Comparison of ENCODE assay signal across 10 cellular contexts in genomic region chr18:76274470-76275289, GRCh38.
DNase-seq lines count a peak whose midpoint lies in the region; TF ChIP-seq lines count a peak whose summit lies in the region.
"Had no signal": no experiment of that assay in that cellular context is flagged by ENCODE, and none has a peak within 500 bp of the region (broad histone marks: within the 10 kb centered on the region; RNA-seq: fewer than 3 reads in every experiment).

No MANE protein-coding gene starts in this region.

- no peak overlapping the region for H3K4me3 ChIP-seq in neuronal stem cell (ENCODE audit: low read length in 2 of 2)
- H3K4me3 ChIP-seq: GM23248 had no signal

- H2BK120ac ChIP-seq in neuronal stem cell (ENCODE audit: low read depth, low read length) = no peak overlapping the region

- no peak overlapping the region for H3K4me3 Mint-ChIP-seq in MCF 10A (ENCODE audit: unreplicated experiment)
- H3K4me3 Mint-ChIP-seq in T-helper 2 cell treated with Interferon-gamma antibody and Interleukin-4, amounts not matched to agents 5 μg/mL and 100 μg/mL, for 36 hours = no peak overlapping the region
- H3K4me3 Mint-ChIP-seq: central memory CD8-positive, alpha-beta T cell; T-helper 1 cell treated with Interleukin-12 subunit alpha and Interleukin-12 subunit beta and Interleukin-4 antibody, amounts not matched to agents 30 μg/mL and 1 μg/mL, for 36 hours had no signal

- no peak overlapping the region for H3K23ac ChIP-seq in neuronal stem cell (ENCODE audit: low read depth, low read length, poor library complexity)

- H2BK12ac ChIP-seq in neuronal stem cell (ENCODE audit: low read length) = no peak overlapping the region

- POLR2A ChIA-PET in MCF 10A (lab: Yijun Ruan, JAX) = no interaction called here

- H4K8ac ChIP-seq in neuronal stem cell (ENCODE audit: low read depth, low read length) = no peak overlapping the region

- no peaks in the 10 kb centered on the region for H3K79me1 ChIP-seq in neuronal stem cell (ENCODE audit: low read depth, low read length)

- H2BK5ac ChIP-seq in neuronal stem cell (ENCODE audit: low read length) = no peak overlapping the region

- no peaks in the 10 kb centered on the region for H3K27me3 Mint-ChIP-seq in MCF 10A (ENCODE audit: insufficient read depth, unreplicated experiment)
- H3K27me3 Mint-ChIP-seq in T-helper 2 cell treated with Interferon-gamma antibody and Interleukin-4, amounts not matched to agents 5 μg/mL and 100 μg/mL, for 36 hours (ENCODE audit: low read depth) = no peaks in the 10 kb centered on the region

- no peak overlapping the region for H2AK5ac ChIP-seq in neuronal stem cell (ENCODE audit: low read depth, low read length)

- no peak overlapping the region for H3K27ac Mint-ChIP-seq in MCF 10A (ENCODE audit: low read depth, unreplicated experiment)
- H3K27ac Mint-ChIP-seq in T-helper 2 cell treated with Interferon-gamma antibody and Interleukin-4, amounts not matched to agents 5 μg/mL and 100 μg/mL, for 36 hours = no peak overlapping the region
- H3K27ac Mint-ChIP-seq: T-helper 1 cell treated with Interleukin-12 subunit alpha and Interleukin-12 subunit beta and Interleukin-4 antibody, amounts not matched to agents 30 μg/mL and 1 μg/mL, for 36 hours had no signal

- no peaks in the 10 kb centered on the region for H3K9me3 ChIP-seq in neuronal stem cell (replicated peaks in 1 of 2; ENCODE audit: control insufficient read depth in 2 of 2, insufficient read depth in 1 of 2, low read depth in 1 of 2, low read length in 2 of 2)

- no peak overlapping the region for H3K4ac ChIP-seq in neuronal stem cell (ENCODE audit: low read length)

- H3K36me3 Mint-ChIP-seq in MCF 10A (ENCODE audit: insufficient read depth, unreplicated experiment) = no peaks in the 10 kb centered on the region
- no peaks in the 10 kb centered on the region for H3K36me3 Mint-ChIP-seq in T-helper 2 cell treated with Interferon-gamma antibody and Interleukin-4, amounts not matched to agents 5 μg/mL and 100 μg/mL, for 36 hours (ENCODE audit: low read depth)

- no peaks in the 10 kb centered on the region for H3K36me3 ChIP-seq in neuronal stem cell (replicated peaks in 1 of 2; ENCODE audit: control insufficient read depth in 2 of 2, insufficient read depth in 2 of 2, low read length in 2 of 2)

- H2BK15ac ChIP-seq in neuronal stem cell (ENCODE audit: low read length) = no peak overlapping the region

- no CpG with 5 or more reads among the region's 19 CpGs for WGBS in neuronal stem cell (ENCODE audit: extremely low coverage in 2 of 2, insufficient read length in 2 of 2, insufficient replicate concordance in 1 of 2), 2 donors

- H3K18ac ChIP-seq in neuronal stem cell (ENCODE audit: low read length) = peak overlapping the region; percentile 48

- in situ Hi-C loops in G401 (cut with HindIII; ENCODE audit: low sequenced_read_pairs) = no loop called here
- in situ Hi-C loops in KBM-7 (cut with MboI; ENCODE audit: low pct_unique_long_range_greater_than_20kb, low sequenced_read_pairs) = no loop called here

- H3K9me3 Mint-ChIP-seq in MCF 10A (ENCODE audit: unreplicated experiment) = no peaks in the 10 kb centered on the region
- H3K9me3 Mint-ChIP-seq in T-helper 2 cell treated with Interferon-gamma antibody and Interleukin-4, amounts not matched to agents 5 μg/mL and 100 μg/mL, for 36 hours = no peaks in the 10 kb centered on the region
- H3K9me3 Mint-ChIP-seq: T-helper 1 cell treated with Interleukin-12 subunit alpha and Interleukin-12 subunit beta and Interleukin-4 antibody, amounts not matched to agents 30 μg/mL and 1 μg/mL, for 36 hours had no signal

- CTCF ChIA-PET in MCF 10A (lab: Yijun Ruan, JAX) = interaction anchor here (0.6 to 1.3 kb wide), 4 partner anchors 10 to 1223 kb away, joined by 3 read pairs; no protein-coding TSS in a partner anchor

- no peak overlapping the region for H3K9ac ChIP-seq in neuronal stem cell (ENCODE audit: low read depth, low read length, poor library complexity)
- H3K9ac ChIP-seq: GM23248 had no signal

- H3K4me1 Mint-ChIP-seq in MCF 10A (ENCODE audit: insufficient read depth, unreplicated experiment) = peaks cover 5% of the 10 kb centered on the region
- H3K4me1 Mint-ChIP-seq in T-helper 2 cell treated with Interferon-gamma antibody and Interleukin-4, amounts not matched to agents 5 μg/mL and 100 μg/mL, for 36 hours (ENCODE audit: low read depth) = no peaks in the 10 kb centered on the region
- H3K4me1 Mint-ChIP-seq: central memory CD8-positive, alpha-beta T cell had no signal

- no TSS peak for BruUV-seq in MCF 10A (replicated peaks; lab: Mats Ljungman, UMichigan)

- no peak overlapping the region for H3K4me2 ChIP-seq in neuronal stem cell (ENCODE audit: insufficient read depth, low read length, poor library complexity, severe bottlenecking)

- intact Hi-C loops in MCF 10A (cut with micrococcal nuclease) = no loop called here

- no peaks in the 10 kb centered on the region for H3K27me3 ChIP-seq in neuronal stem cell (ENCODE audit: control insufficient read depth in 3 of 3, insufficient read depth in 3 of 3, low read depth in 1 of 3, low read length in 3 of 3)

- H4K91ac ChIP-seq in neuronal stem cell (ENCODE audit: low read depth, low read length, poor library complexity) = no peak overlapping the region

- DNase-seq in G401 (ENCODE audit: low spot score) = peak; percentile 15
- DNase-seq in KBM-7 = peak; percentile 27
- DNase-seq in MCF 10A (ENCODE audit: unreplicated experiment) = no peak
- peak; percentile 40 for DNase-seq in neuronal stem cell (ENCODE audit: low spot score)
- no peak for DNase-seq in AML-193 (lab: John Stamatoyannopoulos, UW)
- DNase-seq in NCI-H774 (lab: John Stamatoyannopoulos, UW) = no peak
- DNase-seq in T-helper 2 cell treated with Interferon-gamma antibody and Interleukin-4, amounts not matched to agents 5 μg/mL and 100 μg/mL, for 36 hours (ENCODE audit: low spot score) = no peak
- DNase-seq: GM23248 had no signal

- TF ChIP-seq CTCF in MCF 10A (IDR thresholded peaks at IDR 0.05; ENCODE audit: unreplicated experiment) = peak; percentile 22

- no peak overlapping the region for H3K14ac ChIP-seq in neuronal stem cell (ENCODE audit: low read length)

- H2AFZ ChIP-seq in neuronal stem cell (ENCODE audit: low read length) = peak overlapping the region; percentile 83
- H2AFZ ChIP-seq: GM23248 had no signal

- no peak overlapping the region for H3K27ac ChIP-seq in neuronal stem cell (replicated peaks; ENCODE audit: low read length)
- H3K27ac ChIP-seq: GM23248 had no signal

- peaks cover 2 to 4% of the 10 kb centered on the region in 2 donors for H3K4me1 ChIP-seq in neuronal stem cell (ENCODE audit: control insufficient read depth in 2 of 2, insufficient read depth in 1 of 2, low read depth in 1 of 2, low read length in 2 of 2)

Comparison
In these comparisons a context has a peak if more than half of its experiments do, and no peak if none do; other contexts are left out.
1. DNase-seq: peak in G401 (single experiment), KBM-7 (single experiment) and neuronal stem cell (single experiment); none in MCF 10A (single experiment), AML-193 (0 of 2), NCI-H774 (single experiment) and T-helper 2 cell treated with Interferon-gamma antibody and Interleukin-4, amounts not matched to agents 5 μg/mL and 100 μg/mL, for 36 hours (single experiment).